ENCODE assay signal across 1 cellular context in the genomic region with DNA sequence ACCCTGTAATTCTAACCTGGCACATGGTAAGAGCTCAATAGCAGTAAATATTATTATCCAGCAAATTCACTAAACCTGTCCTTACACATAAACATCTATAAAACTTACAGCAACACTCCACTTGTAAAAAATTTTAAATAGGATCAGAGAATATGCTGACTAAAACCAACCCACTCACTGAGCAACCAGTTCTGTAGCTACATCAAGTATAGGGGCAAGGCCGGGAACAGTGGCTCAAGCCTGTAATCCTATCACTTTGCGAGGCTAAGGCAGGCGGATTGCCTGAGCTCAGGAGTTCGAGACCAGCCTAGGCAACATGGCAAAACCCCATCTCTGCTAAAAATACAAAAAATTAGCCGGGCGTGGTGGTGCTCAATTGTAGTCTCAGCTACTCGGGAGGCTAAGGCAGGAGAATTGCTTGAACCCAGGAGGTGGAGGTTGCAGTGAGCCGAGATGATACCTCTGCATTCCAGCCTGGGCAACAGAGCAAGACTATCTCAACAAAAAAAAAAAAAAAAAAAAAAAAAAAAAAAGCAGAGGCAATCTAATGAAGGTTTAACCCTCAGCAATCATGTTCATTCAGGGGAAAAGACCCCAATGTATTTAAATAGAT.
TF ChIP-seq lines count a peak whose summit lies in the region.

No MANE protein-coding gene starts in this region.

TF ChIP-seq in HepG2, 621 proteins besides CTCF, POLR2A, EP300 and RAD21:
- no peak for TF ChIP-seq KAT2B (IDR thresholded peaks at IDR 0.05; ENCODE audit: borderline replicate concordance, low read depth, low read length)
- no peak for TF ChIP-seq CC2D1A (CRISPR knock-in tag; IDR thresholded peaks at IDR 0.05)
- TF ChIP-seq, protein P1, sequence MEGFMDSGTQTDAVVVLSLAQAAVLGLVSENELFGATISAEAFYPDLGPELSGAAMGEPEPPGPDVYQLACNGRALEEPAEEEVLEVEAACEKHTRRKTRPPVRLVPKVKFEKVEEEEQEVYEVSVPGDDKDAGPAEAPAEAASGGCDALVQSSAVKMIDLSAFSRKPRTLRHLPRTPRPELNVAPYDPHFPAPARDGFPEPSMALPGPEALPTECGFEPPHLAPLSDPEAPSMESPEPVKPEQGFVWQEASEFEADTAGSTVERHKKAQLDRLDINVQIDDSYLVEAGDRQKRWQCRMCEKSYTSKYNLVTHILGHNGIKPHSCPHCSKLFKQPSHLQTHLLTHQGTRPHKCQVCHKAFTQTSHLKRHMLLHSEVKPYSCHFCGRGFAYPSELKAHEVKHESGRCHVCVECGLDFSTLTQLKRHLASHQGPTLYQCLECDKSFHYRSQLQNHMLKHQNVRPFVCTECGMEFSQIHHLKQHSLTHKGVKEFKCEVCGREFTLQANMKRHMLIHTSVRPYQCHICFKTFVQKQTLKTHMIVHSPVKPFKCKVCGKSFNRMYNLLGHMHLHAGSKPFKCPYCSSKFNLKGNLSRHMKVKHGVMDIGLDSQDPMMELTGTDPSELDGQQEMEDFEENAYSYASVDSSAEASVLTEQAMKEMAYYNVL (CRISPR knock-in tag; IDR thresholded peaks at IDR 0.05; ENCODE audit: borderline replicate concordance), result no peak
- TF ChIP-seq GATAD1 (CRISPR knock-in tag; IDR thresholded peaks at IDR 0.05), result no peak
- 0 out of 2 replicates have a peak, but pooled peaks have one; percentile 34 for TF ChIP-seq ZNF547 (CRISPR knock-in tag; IDR thresholded peaks at IDR 0.05)
- no peak for TF ChIP-seq ZNF232 (CRISPR knock-in tag; IDR thresholded peaks at IDR 0.05; ENCODE audit: borderline replicate concordance)
- TF ChIP-seq CREB1 (IDR thresholded peaks at IDR 0.05), result no peak
- TF ChIP-seq CREB1 (CRISPR knock-in tag; IDR thresholded peaks at IDR 0.05), result no peak
- no peak for TF ChIP-seq ZFAT (CRISPR knock-in tag; conservative IDR thresholded peaks at IDR 0.05)
- peak; percentile 79 for TF ChIP-seq ZNF121 (CRISPR knock-in tag; IDR thresholded peaks at IDR 0.05)
- TF ChIP-seq, protein P2, sequence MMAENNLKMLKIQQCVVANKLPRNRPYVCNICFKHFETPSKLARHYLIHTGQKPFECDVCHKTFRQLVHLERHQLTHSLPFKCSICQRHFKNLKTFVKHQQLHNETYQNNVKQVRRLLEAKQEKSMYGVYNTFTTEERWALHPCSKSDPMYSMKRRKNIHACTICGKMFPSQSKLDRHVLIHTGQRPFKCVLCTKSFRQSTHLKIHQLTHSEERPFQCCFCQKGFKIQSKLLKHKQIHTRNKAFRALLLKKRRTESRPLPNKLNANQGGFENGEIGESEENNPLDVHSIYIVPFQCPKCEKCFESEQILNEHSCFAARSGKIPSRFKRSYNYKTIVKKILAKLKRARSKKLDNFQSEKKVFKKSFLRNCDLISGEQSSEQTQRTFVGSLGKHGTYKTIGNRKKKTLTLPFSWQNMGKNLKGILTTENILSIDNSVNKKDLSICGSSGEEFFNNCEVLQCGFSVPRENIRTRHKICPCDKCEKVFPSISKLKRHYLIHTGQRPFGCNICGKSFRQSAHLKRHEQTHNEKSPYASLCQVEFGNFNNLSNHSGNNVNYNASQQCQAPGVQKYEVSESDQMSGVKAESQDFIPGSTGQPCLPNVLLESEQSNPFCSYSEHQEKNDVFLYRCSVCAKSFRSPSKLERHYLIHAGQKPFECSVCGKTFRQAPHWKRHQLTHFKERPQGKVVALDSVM (CRISPR knock-in tag; IDR thresholded peaks at IDR 0.05), result peak; percentile 69
- 0 out of 2 replicates have a peak, but pooled peaks have one; percentile 33 for TF ChIP-seq ZMYM3 (CRISPR knock-in tag; IDR thresholded peaks at IDR 0.05)
- no peak for TF ChIP-seq REST (IDR thresholded peaks at IDR 0.05; ENCODE audit: borderline replicate concordance in 1 of 2, low read depth in 1 of 2, low read length in 2 of 2)
- TF ChIP-seq, protein P3, sequence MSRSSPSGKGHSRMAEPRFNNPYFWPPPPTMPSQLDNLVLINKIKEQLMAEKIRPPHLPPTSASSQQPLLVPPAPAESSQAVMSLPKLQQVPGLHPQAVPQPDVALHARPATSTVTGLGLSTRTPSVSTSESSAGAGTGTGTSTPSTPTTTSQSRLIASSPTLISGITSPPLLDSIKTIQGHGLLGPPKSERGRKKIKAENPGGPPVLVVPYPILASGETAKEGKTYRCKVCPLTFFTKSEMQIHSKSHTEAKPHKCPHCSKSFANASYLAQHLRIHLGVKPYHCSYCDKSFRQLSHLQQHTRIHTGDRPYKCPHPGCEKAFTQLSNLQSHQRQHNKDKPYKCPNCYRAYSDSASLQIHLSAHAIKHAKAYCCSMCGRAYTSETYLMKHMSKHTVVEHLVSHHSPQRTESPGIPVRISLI (CRISPR knock-in tag; IDR thresholded peaks at IDR 0.05; ENCODE audit: borderline replicate concordance), result 0 out of 2 replicates have a peak, but pooled peaks have one; percentile 30
- no peak for TF ChIP-seq ZNF558 (CRISPR knock-in tag; IDR thresholded peaks at IDR 0.05; ENCODE audit: borderline replicate concordance)
- no peak for TF ChIP-seq AGO2 (optimal IDR thresholded peaks at IDR 0.05; ENCODE audit: low read depth, low read length)
